Comparison of ENCODE assay signal across 19 cellular contexts in genomic region chr13:32277838-32278237, GRCh38. TPM values are rescaled to one million over a fixed set of nuclear protein-coding genes. Genes with fewer than 3 reads are reported as not detected.
DNase-seq lines count a peak whose midpoint lies in the region; ATAC-seq and TF ChIP-seq lines count a peak whose summit lies in the region.
"Had no signal": no experiment of that assay in that cellular context is flagged by ENCODE, and none has a peak within 500 bp of the region (broad histone marks: within the 10 kb centered on the region; RNA-seq: fewer than 3 reads in every experiment).

No MANE protein-coding gene starts in this region.

- no peak overlapping the region for H3K4me2 ChIP-seq in Karpas-422 (ENCODE audit: low read depth, low read length, poor library complexity, severe bottlenecking)
- H3K4me2 ChIP-seq: BLaER1, KMS-11 had no signal

- H3K79me2 ChIP-seq in Karpas-422 (ENCODE audit: low read length), result no peaks in the 10 kb centered on the region

- ATAC-seq in HG02870 (IDR thresholded peaks at IDR 0.05; ENCODE audit: unreplicated experiment), result peak; percentile 77
- no peak for ATAC-seq in upper lobe of left lung (ENCODE audit: low FRiP score in 2 of 2)
- no peak for ATAC-seq in HG03432 (IDR thresholded peaks at IDR 0.05; ENCODE audit: unreplicated experiment)
- no peak for ATAC-seq in GM19463 (IDR thresholded peaks at IDR 0.05; ENCODE audit: unreplicated experiment)

- TF ChIP-seq POLR2A in upper lobe of left lung (IDR thresholded peaks at IDR 0.05), result no peak

- H3K4me3 ChIP-seq in Karpas-422 (ENCODE audit: low read length) (no peak overlapping the region), upper lobe of left lung (no peak overlapping the region)
- H3K4me3 ChIP-seq: BLaER1 had no signal

- no peaks in the 10 kb centered on the region for H3K4me1 ChIP-seq in Karpas-422 (ENCODE audit: low read length)
- no peaks in the 10 kb centered on the region for H3K4me1 ChIP-seq in upper lobe of left lung

- in situ Hi-C loops in GM13976 (cut with MboI; ENCODE audit: low sequenced_read_pairs, unreplicated experiment), result no loop called here

- TF ChIP-seq CTCF in GM13976 (IDR thresholded peaks at IDR 0.05; ENCODE audit: borderline replicate concordance, control extremely low read depth, extremely low read depth, insufficient read depth, missing control alignments) (no peak), upper lobe of left lung (IDR thresholded peaks at IDR 0.05) (no peak)

- 56 to 100% methylated on average over 1 of the region's 1 CpG for WGBS in upper lobe of left lung, 2 donors

- no peak for TF ChIP-seq EP300 in upper lobe of left lung (IDR thresholded peaks at IDR 0.05)

- H3K36me3 ChIP-seq in Karpas-422 (ENCODE audit: insufficient read depth, low read length) (no peaks in the 10 kb centered on the region), upper lobe of left lung (peaks cover 0 to 71% (median 45%) of the 10 kb centered on the region in 4 donors)
- H3K36me3 ChIP-seq: BLaER1 had no signal

- no peaks in the 10 kb centered on the region for H3K9me2 ChIP-seq in Karpas-422 (replicated peaks; ENCODE audit: insufficient read depth, low read length)

- H3K9me3 ChIP-seq in Karpas-422 (ENCODE audit: low read length) (no peaks in the 10 kb centered on the region), upper lobe of left lung (no peaks in the 10 kb centered on the region)
- H3K9me3 ChIP-seq: BLaER1 had no signal

- no peak overlapping the region for H2AFZ ChIP-seq in Karpas-422 (ENCODE audit: low read length)

- DNase-seq in GM13976 (ENCODE audit: low spot score) (peak; percentile 30), Karpas-422 (peak; percentile 22), renal cortical epithelial cell (ENCODE audit: low read depth) (peak; percentile 38), upper lobe of left lung (no peak), LoVo (ENCODE audit: low spot score) (no peak)
- DNase-seq: 8988T; CD4-positive, alpha-beta memory T cell; DMS153; DMS79; GDM1; GOT3; H7 had no signal

- no peaks in the 10 kb centered on the region for H4K20me1 ChIP-seq in Karpas-422 (ENCODE audit: insufficient read depth, low read depth, low read length)
- H4K20me1 ChIP-seq: BLaER1 had no signal

- H3K27ac ChIP-seq in Karpas-422 (ENCODE audit: low read length) (no peak overlapping the region), upper lobe of left lung (no peak overlapping the region)
- H3K27ac ChIP-seq: BLaER1, KMS-11 had no signal

- no peaks in the 10 kb centered on the region for H3K27me3 ChIP-seq in Karpas-422 (ENCODE audit: low read length)
- no peaks in the 10 kb centered on the region for H3K27me3 ChIP-seq in upper lobe of left lung
- H3K27me3 ChIP-seq: BLaER1 had no signal

- H3K9ac ChIP-seq in Karpas-422 (ENCODE audit: low read length), result no peak overlapping the region
- H3K9ac ChIP-seq: BLaER1, KMS-11 had no signal

RNA-seq across cellular contexts. Expression of gene ZAR1L, which starts 37.3 kb away (rescaled TPM):
- 0.32 TPM in 1 of 2 replicates, not detected in the other for total RNA-seq in Karpas-422 (2014; rRNA removed; shearing (Covaris generic); ENCODE audit: low replicate concordance)
- total RNA-seq in renal cortical epithelial cell, result not detected in 2 replicates
- total RNA-seq in upper lobe of left lung, result not detected
- total RNA-seq: A673; CD4-positive, alpha-beta memory T cell; Daoy; H7 had no signal

RNA-seq across cellular contexts. Expression of gene BRCA2, which starts 37.5 kb away (rescaled TPM):
- 11.9 and 16.8 TPM in 2 replicates for total RNA-seq in Karpas-422 (2014; rRNA removed; shearing (Covaris generic); ENCODE audit: low replicate concordance)
- total RNA-seq in renal cortical epithelial cell (0.89 and 3.8 TPM in 2 replicates), upper lobe of left lung (1 to 10 TPM; 2.6 to 9.4 (median 3.8) TPM)

Comparison
In these comparisons a context has a peak if more than half of its experiments do, and no peak if none do; other contexts are left out.
1. DNase-seq: peak in GM13976 (single experiment), Karpas-422 (single experiment) and renal cortical epithelial cell (single experiment); none in upper lobe of left lung (0 of 2) and LoVo (single experiment).